ENCODE assay signal across 24 cellular contexts in the genomic region with DNA sequence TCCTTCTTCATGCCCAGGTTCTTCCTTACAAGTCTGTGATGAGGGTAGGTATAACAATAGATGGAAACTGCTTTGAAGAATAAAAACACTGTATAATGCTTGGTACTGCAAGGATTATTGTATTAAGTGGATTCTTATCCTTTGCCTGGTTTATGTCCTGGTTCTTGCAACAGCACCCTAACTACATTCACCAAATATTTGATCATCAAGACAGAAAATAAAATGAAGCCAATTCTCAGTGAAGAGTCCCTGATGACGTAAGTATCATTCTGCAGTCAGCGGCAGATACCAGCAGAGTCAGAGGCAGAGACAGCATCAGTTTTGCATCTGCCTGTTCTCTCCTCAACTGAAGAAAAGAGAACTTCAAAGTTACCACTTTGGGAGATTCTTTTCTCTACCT. TPM values are rescaled to one million over a fixed set of nuclear protein-coding genes. Genes with fewer than 3 reads are reported as not detected.
DNase-seq lines count a peak whose midpoint lies in the region; ATAC-seq and TF ChIP-seq lines count a peak whose summit lies in the region.
"Had no signal": no experiment of that assay in that cellular context is flagged by ENCODE, and none has a peak within 500 bp of the region (broad histone marks: within the 10 kb centered on the region; RNA-seq: fewer than 3 reads in every experiment).

No MANE protein-coding gene starts in this region.

- H3K4me3 Mint-ChIP-seq in T-helper 17 cell, result peak overlapping the region; percentile 32
- H3K4me3 Mint-ChIP-seq: activated B cell treated with CpG ODN at 0.5 μM for 24 hours; activated CD4-positive, alpha-beta memory T cell treated with anti-CD3 and anti-CD28 coated beads for 36 hours; naive thymus-derived CD4-positive, alpha-beta T cell; stimulated activated naive CD8-positive, alpha-beta T cell treated with anti-CD3 and anti-CD28 coated beads, Interleukin-15, Interleukin-2, amounts not matched to agents 100 ng/mL and 50 ng/mL, for 24 hours had no signal

- TF ChIP-seq CTCF in AG10803 (conservative IDR thresholded peaks at IDR 0.05; ENCODE audit: low read length) (no peak), omental fat pad (IDR thresholded peaks at IDR 0.05) (no peak)

- H3K27me3 Mint-ChIP-seq in T-helper 17 cell, result peaks cover 40% of the 10 kb centered on the region

- no peak overlapping the region for H3K27ac Mint-ChIP-seq in T-helper 17 cell
- H3K27ac Mint-ChIP-seq: activated B cell treated with CpG ODN at 0.5 μM for 24 hours; activated CD4-positive, alpha-beta memory T cell treated with anti-CD3 and anti-CD28 coated beads for 36 hours; naive thymus-derived CD4-positive, alpha-beta T cell; stimulated activated naive CD8-positive, alpha-beta T cell treated with anti-CD3 and anti-CD28 coated beads, Interleukin-15, Interleukin-2, amounts not matched to agents 100 ng/mL and 50 ng/mL, for 24 hours had no signal

- H3K4me3 ChIP-seq in AG10803 (ENCODE audit: low read length), result no peak overlapping the region
- H3K4me3 ChIP-seq: colonic mucosa, hepatocyte had no signal

- ATAC-seq in T-helper 17 cell (no peak), omental fat pad (ENCODE audit: low FRiP score) (peak; percentile 68), GM18498 (IDR thresholded peaks at IDR 0.05; ENCODE audit: unreplicated experiment) (no peak)
- ATAC-seq: naive thymus-derived CD4-positive, alpha-beta T cell had no signal

- DNase-seq in AG10803 (ENCODE audit: low read depth), result peak; percentile 82
- DNase-seq in T-helper 17 cell, result no peak
- peak; percentile 57 for DNase-seq in fibroblast of peridontal ligament (ENCODE audit: extremely low read depth)
- no peak for DNase-seq in omental fat pad (ENCODE audit: low spot score)
- no peak for DNase-seq in UCSD-AML1 (lab: John Stamatoyannopoulos, UW; ENCODE audit: unreplicated experiment)
- DNase-seq in T-helper 1 cell, result no peak
- no peak for DNase-seq in SW 1271 (lab: John Stamatoyannopoulos, UW)
- DNase-seq: activated B cell treated with CpG ODN at 0.5 μM for 24 hours; activated CD4-positive, alpha-beta memory T cell treated with anti-CD3 and anti-CD28 coated beads for 36 hours; activated naive CD4-positive, alpha-beta T cell treated with Interleukin-2 at 50 U/mL for 16 hours; colonic mucosa; DMS79; islet precursor cell; mammary epithelial cell; naive thymus-derived CD4-positive, alpha-beta T cell; NCI-H1092; NCI-H1930; OCI-M1; SIG-M5; stimulated activated CD4-positive, alpha-beta T cell treated with anti-CD3 and anti-CD28 coated beads, Interleukin-2, amount 100 ng/mL, for 48 hours; T-helper 2 cell had no signal

- H3K36me3 Mint-ChIP-seq in T-helper 17 cell (ENCODE audit: low read depth), result no peaks in the 10 kb centered on the region

- no peaks in the 10 kb centered on the region for H3K9me3 ChIP-seq in T-helper 17 cell (ENCODE audit: control insufficient read depth, low read length, poor library complexity, severe bottlenecking)
- H3K9me3 ChIP-seq: colonic mucosa had no signal

- no peaks in the 10 kb centered on the region for H3K4me1 Mint-ChIP-seq in T-helper 17 cell
- H3K4me1 Mint-ChIP-seq: activated B cell treated with CpG ODN at 0.5 μM for 24 hours; naive thymus-derived CD4-positive, alpha-beta T cell had no signal

RNA-seq across cellular contexts. Expression of gene ARHGEF11, which starts 19.7 kb away (rescaled TPM):
- total RNA-seq in T-helper 17 cell (10 to 100 TPM; 16.5 to 28.0 TPM), omental fat pad (10 to 100 TPM; 26.4 to 46.5 (median 35.6) TPM)

Comparison
In these comparisons a context has a peak if more than half of its experiments do, and no peak if none do; other contexts are left out.
1. DNase-seq: peak in AG10803 (single experiment) and fibroblast of peridontal ligament (single experiment); none in T-helper 17 cell (0 of 3), omental fat pad (single experiment), UCSD-AML1 (single experiment), T-helper 1 cell (0 of 5) and SW 1271 (0 of 2).